In the genomic region with DNA sequence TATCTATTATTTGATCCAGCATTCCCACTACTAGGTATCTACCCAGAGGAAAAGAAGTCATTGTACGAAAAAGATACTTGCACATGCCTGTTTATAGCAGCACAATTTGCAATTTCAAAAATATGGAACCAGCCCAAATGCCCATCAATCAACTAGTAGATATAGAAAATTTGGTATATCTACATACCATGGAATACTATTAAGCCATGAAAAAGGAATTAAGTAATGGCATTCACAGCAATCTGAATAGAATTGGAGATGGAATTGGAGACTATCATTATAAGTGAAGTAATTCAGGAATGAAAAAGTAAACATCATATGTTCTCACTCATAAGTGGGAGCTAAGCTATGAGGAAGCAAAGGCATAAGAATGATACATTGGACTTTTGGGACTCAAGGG, we compare ENCODE assay signal across 6 cellular contexts.
A peak's percentile ranks its signal among the peaks of the same experiment; 100 is the strongest.
DNase-seq lines count a peak whose midpoint lies in the region; ATAC-seq, FAIRE-seq and TF ChIP-seq lines count a peak whose summit lies in the region.
"Not testable (repeated sequence)": the region's sequence is repeated elsewhere in the genome, so short reads cannot be mapped to it uniquely, and the experiment has no call there.

No MANE protein-coding gene starts in this region.

- not testable (repeated sequence) for H4K20me1 ChIP-seq in astrocyte (ENCODE audit: insufficient read depth, low read length); K562 (replicated peaks; ENCODE audit: control insufficient read depth, insufficient read depth, low read length)

- WGBS in K562 (ENCODE audit: insufficient coverage, low coverage, missing lambda C conversion rate): 5% methylated on average over 1 of the region's 1 CpG
- 100% methylated on average over 1 of the region's 1 CpG; no CpG with 5 or more reads in 1 of the 2 experiments for WGBS in endodermal cell (ENCODE audit: insufficient coverage in 1 of 2, insufficient read length in 1 of 2), 2 experiments

- not testable (repeated sequence) for TF ChIP-seq RAD21 in K562 (CRISPR knock-in tag; conservative IDR thresholded peaks at IDR 0.05 in 1 of 2, IDR thresholded peaks at IDR 0.05 in 1 of 2)

- not testable (repeated sequence) for H3K4me2 ChIP-seq in astrocyte (ENCODE audit: low read length); K562 (ENCODE audit: insufficient read depth, low read length)

- intact Hi-C loops in K562 (cut with micrococcal nuclease): not testable (repeated sequence)

- not testable (repeated sequence) for H3K36me3 ChIP-seq in HEK293 (ENCODE audit: control insufficient read depth in 2 of 2, insufficient read depth in 1 of 2, low read length in 2 of 2); astrocyte (ENCODE audit: insufficient read depth, low read length); K562 (ENCODE audit: control insufficient read depth, insufficient read depth, low read length); endodermal cell (ENCODE audit: control insufficient read depth, insufficient read depth, low read length)

- not testable (repeated sequence) for H3K9me1 ChIP-seq in K562 (ENCODE audit: control insufficient read depth, insufficient read depth, low read length)

- CTCF ChIA-PET in HEK293 (lab: Yijun Ruan, JAX); K562 (lab: Yijun Ruan, JAX; ENCODE audit: low intra/inter-chr PET ratio): not testable (repeated sequence)

- not testable (repeated sequence) for H3K9ac ChIP-seq in astrocyte (ENCODE audit: low read length); K562 (ENCODE audit: insufficient read depth in 1 of 2, low read depth in 2 of 2, low read length in 2 of 2); endodermal cell (ENCODE audit: extremely low read depth, low read length, poor library complexity, severe bottlenecking)

- TF ChIP-seq CTCF in HEK293 (tag by site-specific recombination; IDR thresholded peaks at IDR 0.05); astrocyte (IDR thresholded peaks at IDR 0.05; ENCODE audit: insufficient read depth, low read depth, low read length); K562 (IDR thresholded peaks at IDR 0.05 in 2 of 3, conservative IDR thresholded peaks at IDR 0.05 in 1 of 3; ENCODE audit: insufficient read depth in 2 of 3, low read depth in 1 of 3, low read length in 3 of 3); endodermal cell (conservative IDR thresholded peaks at IDR 0.05): not testable (repeated sequence)

- H3K36me3 Mint-ChIP-seq in astrocyte (ENCODE audit: low read depth, unreplicated experiment): not testable (repeated sequence)
- peaks cover 11% of the 10 kb centered on the region for H3K36me3 Mint-ChIP-seq in endodermal cell (ENCODE audit: low read depth)

- not testable (repeated sequence) for H3K4me1 ChIP-seq in HEK293 (ENCODE audit: control insufficient read depth, insufficient read depth, low read length); astrocyte (ENCODE audit: insufficient read depth, low read length); K562 (replicated peaks in 1 of 2; ENCODE audit: control insufficient read depth in 2 of 2, insufficient read depth in 2 of 2, low read length in 2 of 2); endodermal cell (ENCODE audit: control insufficient read depth, insufficient read depth, low read length)

- not testable (repeated sequence) for H3K79me2 ChIP-seq in astrocyte (ENCODE audit: insufficient read depth, low read length); K562 (ENCODE audit: control insufficient read depth, insufficient read depth, low read length)

- in situ Hi-C loops in K562 (cut with MboI): not testable (repeated sequence)

- H3K9me3 Mint-ChIP-seq in astrocyte (ENCODE audit: unreplicated experiment): not testable (repeated sequence)
- H3K9me3 Mint-ChIP-seq in endodermal cell: peaks cover 47% of the 10 kb centered on the region

- not testable (repeated sequence) for TF ChIP-seq POLR2A in K562 (conservative IDR thresholded peaks at IDR 0.05)

- H3K27ac ChIP-seq in HEK293 (ENCODE audit: extremely low read depth, low read depth, low read length); astrocyte (ENCODE audit: low read depth, low read length); K562 (ENCODE audit: extremely low read depth, low read depth, low read length); endodermal cell (ENCODE audit: low read depth, low read length): not testable (repeated sequence)

- H3K27me3 Mint-ChIP-seq in astrocyte (ENCODE audit: low read depth, unreplicated experiment); endodermal cell (ENCODE audit: insufficient read depth): not testable (repeated sequence)

- not testable (repeated sequence) for ATAC-seq in SK-N-SH treated with all-trans-retinoic acid at 6 μM for 48 hours, K562

- H3K4me3 Mint-ChIP-seq in astrocyte (ENCODE audit: unreplicated experiment); endodermal cell: not testable (repeated sequence)

- H2AFZ ChIP-seq in astrocyte (ENCODE audit: low read depth, low read length); K562 (ENCODE audit: low read depth, low read length): not testable (repeated sequence)

- POLR2A ChIA-PET in HEK293 (lab: Yijun Ruan, JAX); K562 (lab: Yijun Ruan, JAX): not testable (repeated sequence)

- not testable (repeated sequence) for H3K27ac Mint-ChIP-seq in astrocyte (ENCODE audit: unreplicated experiment); endodermal cell

- H3K4me1 Mint-ChIP-seq in astrocyte (ENCODE audit: low read depth, unreplicated experiment); endodermal cell: not testable (repeated sequence)

- not testable (repeated sequence) for H3K4me3 ChIP-seq in HEK293 (ENCODE audit: low read depth, low read length); astrocyte (ENCODE audit: insufficient read depth, low read depth, low read length); K562
- H3K4me3 ChIP-seq in endodermal cell (ENCODE audit: low read length): peak overlapping the region; percentile 23

- not testable (repeated sequence) for DNase-seq in RCC 7860 (ENCODE audit: low spot score); astrocyte (ENCODE audit: low read depth); K562 (ENCODE audit: extremely low read depth in 1 of 4, low spot score in 3 of 4); endodermal cell

- H3K27me3 ChIP-seq in astrocyte (ENCODE audit: insufficient read depth, low read length); K562 (ENCODE audit: control insufficient read depth in 2 of 2, insufficient read depth in 2 of 2, low read length in 2 of 2); endodermal cell (ENCODE audit: control insufficient read depth, insufficient read depth, low read length, poor library complexity, severe bottlenecking): not testable (repeated sequence)

- not testable (repeated sequence) for TF ChIP-seq EP300 in K562 (IDR thresholded peaks at IDR 0.05; ENCODE audit: low read length)

- BruUV-seq in K562 (replicated peaks; lab: Mats Ljungman, UMichigan): not testable (repeated sequence)

- peak; percentile 11 for FAIRE-seq in RCC 7860 (lab: Jason Lieb, UNC)
- FAIRE-seq in astrocyte (lab: Jason Lieb, UNC): peak; percentile 60
- not testable (repeated sequence) for FAIRE-seq in K562 (lab: Jason Lieb, UNC)

- H3K9me3 ChIP-seq in HEK293 (ENCODE audit: control insufficient read depth, insufficient read depth, low read depth, low read length); astrocyte (ENCODE audit: insufficient read depth, low read depth, low read length); K562 (replicated peaks; ENCODE audit: control insufficient read depth, insufficient read depth, low read depth, low read length): not testable (repeated sequence)
- peaks cover 58% of the 10 kb centered on the region for H3K9me3 ChIP-seq in endodermal cell (ENCODE audit: control insufficient read depth, low read length)

TF ChIP-seq in HEK293, 187 proteins besides CTCF, POLR2A, EP300 and RAD21 (continues in another document):
- TF ChIP-seq ZNF146 (tag by site-specific recombination; IDR thresholded peaks at IDR 0.05): peak; percentile 86

TF ChIP-seq in SK-N-SH treated with all-trans-retinoic acid at 6 μM for 48 hours, 23 proteins besides CTCF, POLR2A, EP300 and RAD21:
- peak; percentile 55; the same call in 1 of the 2 replicates for TF ChIP-seq ZNF8 (CRISPR knock-in tag; IDR thresholded peaks at IDR 0.05)

TF ChIP-seq in K562, 482 proteins besides CTCF, POLR2A, EP300 and RAD21:
- TF ChIP-seq RBM25 (IDR thresholded peaks at IDR 0.05; ENCODE audit: low read depth, low read length, severe bottlenecking): peak; percentile 32
